11 cellular contexts compared by ENCODE assay signal in genomic region chr7:157004050-157004838, GRCh38. TPM values are rescaled to one million over a fixed set of nuclear protein-coding genes. Genes with fewer than 3 reads are reported as not detected.
A peak's percentile ranks its signal among the peaks of the same experiment; 100 is the strongest.
DNase-seq lines count a peak whose midpoint lies in the region; ATAC-seq, FAIRE-seq and TF ChIP-seq lines count a peak whose summit lies in the region.
"Had no signal": no experiment of that assay in that cellular context is flagged by ENCODE, and none has a peak within 500 bp of the region (broad histone marks: within the 10 kb centered on the region; RNA-seq: fewer than 3 reads in every experiment).

No MANE protein-coding gene starts in this region.

- dilution Hi-C loops in endothelial cell of umbilical vein (cut with MboI; ENCODE audit: extremely low pct_ligation_motif_present, low sequenced_read_pairs), result no loop called here

- no TSS peak for BruUV-seq in endothelial cell of umbilical vein (replicated peaks; lab: Mats Ljungman, UMichigan)

- H3K27me3 ChIP-seq in HUES6 (ENCODE audit: control insufficient read depth, insufficient read depth, low read length) (peaks cover 99% of the 10 kb centered on the region), endothelial cell of umbilical vein (ENCODE audit: control insufficient read depth in 2 of 2, insufficient read depth in 2 of 2, low read length in 2 of 2) (peaks cover 75 to 98% of the 10 kb centered on the region in 2 experiments)

- H3K9me3 ChIP-seq in HUES6 (ENCODE audit: control insufficient read depth, insufficient read depth, low read depth, low read length) (no peaks in the 10 kb centered on the region), endothelial cell of umbilical vein (replicated peaks; ENCODE audit: control insufficient read depth, insufficient read depth, low read length) (no peaks in the 10 kb centered on the region)

- POLR2A ChIA-PET in endothelial cell of umbilical vein (lab: Charles Lee) (no interaction called here), HEK293T (lab: Yijun Ruan, JAX) (interaction anchor here (1.0 to 1.1 kb wide), 2 partner anchors 94 to 111 kb away, joined by 3 read pairs; partner anchors contain the start of gene LMBR1)
- POLR2A ChIA-PET in naive thymus-derived CD8-positive, alpha-beta T cell (lab: Charles Lee), result no interaction called here

- peak overlapping the region in 6 of 10 donors; percentile 1 to 49 (median 33) for H3K4me3 Mint-ChIP-seq in naive thymus-derived CD8-positive, alpha-beta T cell
- H3K4me3 Mint-ChIP-seq: activated CD8-positive, alpha-beta T cell treated with anti-CD3 and anti-CD28 coated beads for 36 hours had no signal

- H3K4me3 ChIP-seq in HUES6 (ENCODE audit: low read depth, low read length), result peak overlapping the region; percentile 6
- no peak overlapping the region for H3K4me3 ChIP-seq in endothelial cell of umbilical vein (replicated peaks in 1 of 3; ENCODE audit: insufficient read depth in 1 of 3, low read depth in 1 of 3, low read length in 3 of 3)

- peaks cover 0 to 11% (median 0%) of the 10 kb centered on the region in 3 donors for H3K36me3 Mint-ChIP-seq in naive thymus-derived CD8-positive, alpha-beta T cell

- FAIRE-seq in endothelial cell of umbilical vein (lab: Jason Lieb, UNC), result no peak
- FAIRE-seq: HTR-8/SVneo had no signal

- CTCF ChIA-PET in endothelial cell of umbilical vein (lab: Charles Lee), result no interaction called here
- CTCF ChIA-PET in HEK293T (lab: Yijun Ruan, JAX), result no interaction called here

- H3K9ac ChIP-seq in HUES6 (ENCODE audit: low read length) (no peak overlapping the region), endothelial cell of umbilical vein (replicated peaks; ENCODE audit: extremely low read depth, insufficient read depth, low read length) (no peak overlapping the region)

- peaks cover 25 to 83% (median 51%) of the 10 kb centered on the region in 5 donors for H3K27me3 Mint-ChIP-seq in naive thymus-derived CD8-positive, alpha-beta T cell

- ATAC-seq in naive thymus-derived CD8-positive, alpha-beta T cell, result no peak
- no peak for ATAC-seq in HG03175 (IDR thresholded peaks at IDR 0.05; ENCODE audit: unreplicated experiment)
- ATAC-seq: activated CD8-positive, alpha-beta T cell treated with anti-CD3 and anti-CD28 coated beads for 36 hours had no signal

- no peaks in the 10 kb centered on the region for H3K79me2 ChIP-seq in endothelial cell of umbilical vein (ENCODE audit: control insufficient read depth, insufficient read depth, low read length)

- TF ChIP-seq CTCF in endothelial cell of umbilical vein (IDR thresholded peaks at IDR 0.05; ENCODE audit: extremely low read depth in 1 of 2, insufficient read depth in 1 of 2, low read depth in 1 of 2, low read length in 2 of 2), result no peak

- no peak overlapping the region for H3K4me2 ChIP-seq in endothelial cell of umbilical vein (ENCODE audit: insufficient read depth, low read length)

- H3K9me3 Mint-ChIP-seq in naive thymus-derived CD8-positive, alpha-beta T cell, result no peaks in the 10 kb centered on the region
- H3K9me3 Mint-ChIP-seq: activated CD8-positive, alpha-beta T cell treated with anti-CD3 and anti-CD28 coated beads for 36 hours had no signal

- no peaks in the 10 kb centered on the region for H4K20me1 ChIP-seq in endothelial cell of umbilical vein (replicated peaks; ENCODE audit: control insufficient read depth, extremely low read depth, insufficient read depth, low read length)

- H3K36me3 ChIP-seq in HUES6 (ENCODE audit: control insufficient read depth, insufficient read depth, low read length) (no peaks in the 10 kb centered on the region), endothelial cell of umbilical vein (ENCODE audit: control insufficient read depth in 2 of 2, extremely low read depth in 1 of 2, insufficient read depth in 2 of 2, low read length in 2 of 2) (no peaks in the 10 kb centered on the region)

- peak overlapping the region in 1 of 10 donors; percentile 24 for H3K27ac Mint-ChIP-seq in naive thymus-derived CD8-positive, alpha-beta T cell
- H3K27ac Mint-ChIP-seq: activated CD8-positive, alpha-beta T cell treated with anti-CD3 and anti-CD28 coated beads for 36 hours had no signal

- DNase-seq in COLO668 (lab: John Stamatoyannopoulos, UW; ENCODE audit: unreplicated experiment) (peak; percentile 52), endothelial cell of umbilical vein (ENCODE audit: low read depth, low spot score) (peak; percentile 39), NCI-H1092 treated with DMSO at 0.1 percent for 48 hours (lab: John Stamatoyannopoulos, UW) (no peak), HEK293T (ENCODE audit: extremely low spot score) (no peak), NCI-H146 treated with DMSO at 0.1 percent for 48 hours (lab: John Stamatoyannopoulos, UW; ENCODE audit: unreplicated experiment) (no peak)
- DNase-seq in naive thymus-derived CD8-positive, alpha-beta T cell, result no peak
- DNase-seq: activated CD8-positive, alpha-beta T cell treated with anti-CD3 and anti-CD28 coated beads for 36 hours had no signal

- H2AFZ ChIP-seq in endothelial cell of umbilical vein (ENCODE audit: low read depth, low read length), result no peak overlapping the region

- no peaks in the 10 kb centered on the region for H3K9me1 ChIP-seq in endothelial cell of umbilical vein (replicated peaks; ENCODE audit: control insufficient read depth, extremely low read depth, insufficient read depth, low read length)

- H3K4me1 Mint-ChIP-seq in naive thymus-derived CD8-positive, alpha-beta T cell, result peaks cover 13 to 51% (median 34%) of the 10 kb centered on the region in 4 donors

- no peak overlapping the region for H3K27ac ChIP-seq in HUES6 (ENCODE audit: low read depth, low read length)
- H3K27ac ChIP-seq in endothelial cell of umbilical vein (ENCODE audit: insufficient read depth, low read depth, low read length), result no peak overlapping the region
- H3K27ac ChIP-seq: dorsolateral prefrontal cortex had no signal

- peaks cover 25% of the 10 kb centered on the region for H3K4me1 ChIP-seq in HUES6 (ENCODE audit: control insufficient read depth, insufficient read depth, low read length)
- H3K4me1 ChIP-seq in endothelial cell of umbilical vein (ENCODE audit: control insufficient read depth, extremely low read depth, insufficient read depth, low read length), result peaks cover 8% of the 10 kb centered on the region

- TF ChIP-seq POLR2A in endothelial cell of umbilical vein (IDR thresholded peaks at IDR 0.05; ENCODE audit: low read depth, low read length), result no peak

- intact Hi-C loops in endothelial cell of umbilical vein (cut with micrococcal nuclease), result loop anchor here (5.0 kb wide), 1 partner anchor 133 kb away; the partner anchor contains the start of gene UBE3C

TF ChIP-seq in endothelial cell of umbilical vein, 7 proteins besides CTCF, POLR2A, EP300 and RAD21 (continues in another document):
- TF ChIP-seq POLR2AphosphoS5 (IDR thresholded peaks at IDR 0.05; ENCODE audit: insufficient read depth, low read depth, low read length) (no peak), MAX (IDR thresholded peaks at IDR 0.05; ENCODE audit: insufficient read depth, insufficient read length) (no peak), GATA2 (IDR thresholded peaks at IDR 0.05; ENCODE audit: insufficient read depth, insufficient read length, low read depth, low read length) (no peak), EZH2 (IDR thresholded peaks at IDR 0.05; ENCODE audit: borderline replicate concordance, low read depth, low read length, severe bottlenecking) (peak; percentile 100), JUN (IDR thresholded peaks at IDR 0.05; ENCODE audit: borderline replicate concordance, insufficient read depth, insufficient read length, low read depth) (no peak), FOS (IDR thresholded peaks at IDR 0.05; ENCODE audit: borderline replicate concordance, insufficient read depth, low read length) (no peak)

TF ChIP-seq in HEK293T, 16 proteins besides CTCF, POLR2A, EP300 and RAD21 (continues in another document):
- no peak for TF ChIP-seq ELF4 (IDR thresholded peaks at IDR 0.05)
- TF ChIP-seq CTBP1 (IDR thresholded peaks at IDR 0.05; ENCODE audit: borderline replicate concordance), result no peak
- no peak for TF ChIP-seq FOXK2 (IDR thresholded peaks at IDR 0.05)
- TF ChIP-seq FOXA1 (IDR thresholded peaks at IDR 0.05), result no peak
- no peak for TF ChIP-seq FOXM1 (IDR thresholded peaks at IDR 0.05; ENCODE audit: borderline replicate concordance)
- TF ChIP-seq ARNT (IDR thresholded peaks at IDR 0.05), result no peak
- no peak for TF ChIP-seq SP1 (IDR thresholded peaks at IDR 0.05)
- TF ChIP-seq TARDBP (IDR thresholded peaks at IDR 0.05), result no peak
- no peak for TF ChIP-seq ZNF384 (IDR thresholded peaks at IDR 0.05)
- TF ChIP-seq LEF1 (IDR thresholded peaks at IDR 0.05; ENCODE audit: borderline replicate concordance), result no peak
- no peak for TF ChIP-seq BHLHE40 (IDR thresholded peaks at IDR 0.05; ENCODE audit: borderline replicate concordance)

RNA-seq across cellular contexts. Expression of gene MNX1, which starts 6.2 kb away (rescaled TPM):
- not detected in 2 replicates for total RNA-seq in endothelial cell of umbilical vein
- polyA plus RNA-seq in endothelial cell of umbilical vein, result not detected in 2 replicates
- not detected in 2 replicates for polyA plus RNA-seq in endothelial cell of umbilical vein (2011; cell fraction: cytosol; rRNA removed)
- polyA plus RNA-seq in endothelial cell of umbilical vein (2011; cell fraction: nucleus; rRNA removed), result not detected in 2 replicates
- polyA plus RNA-seq in endothelial cell of umbilical vein (2012), result not detected in 2 replicates
- polyA minus RNA-seq in endothelial cell of umbilical vein, result not detected in 2 replicates
- 1.2 TPM for polyA minus RNA-seq in endothelial cell of umbilical vein (2011; cell fraction: cytosol; rRNA and poly(A)+ RNA removed)
- not detected in 2 replicates for polyA minus RNA-seq in endothelial cell of umbilical vein (2011; cell fraction: nucleus; rRNA and poly(A)+ RNA removed)
- not detected for total RNA-seq in naive thymus-derived CD8-positive, alpha-beta T cell
- not detected for polyA plus RNA-seq in naive thymus-derived CD8-positive, alpha-beta T cell
- total RNA-seq: activated CD8-positive, alpha-beta T cell treated with anti-CD3 and anti-CD28 coated beads for 36 hours; dorsolateral prefrontal cortex had no signal

RNA-seq across cellular contexts. Expression of gene NOM1, which starts 54.7 kb away (rescaled TPM):
- total RNA-seq in endothelial cell of umbilical vein, result 36.7 and 38.6 TPM in 2 replicates
- polyA plus RNA-seq in endothelial cell of umbilical vein, result 11.7 and 13.7 TPM in 2 replicates
- 9.7 and 9.9 TPM in 2 replicates for polyA plus RNA-seq in endothelial cell of umbilical vein (2011; cell fraction: cytosol; rRNA removed)
- polyA plus RNA-seq in endothelial cell of umbilical vein (2011; cell fraction: nucleus; rRNA removed), result 63.6 and 69.5 TPM in 2 replicates
- 14.7 and 21.4 TPM in 2 replicates for polyA plus RNA-seq in endothelial cell of umbilical vein (2012)
- 26.4 and 34.5 TPM in 2 replicates for polyA minus RNA-seq in endothelial cell of umbilical vein
- 15.5 TPM for polyA minus RNA-seq in endothelial cell of umbilical vein (2011; cell fraction: cytosol; rRNA and poly(A)+ RNA removed)
- 35.2 and 63.8 TPM in 2 replicates for polyA minus RNA-seq in endothelial cell of umbilical vein (2011; cell fraction: nucleus; rRNA and poly(A)+ RNA removed)
- total RNA-seq in naive thymus-derived CD8-positive, alpha-beta T cell, result 10 to 100 TPM; 36.8 to 40.1 TPM
- 1 to 10 TPM; 2.2 to 7.2 (median 6.6) TPM for polyA plus RNA-seq in naive thymus-derived CD8-positive, alpha-beta T cell

Comparison
In these comparisons a context has a peak if more than half of its experiments do, and no peak if none do; other contexts are left out.
1. DNase-seq: peak in COLO668 (single experiment) and endothelial cell of umbilical vein (single experiment); none in naive thymus-derived CD8-positive, alpha-beta T cell (0 of 10), NCI-H1092 treated with DMSO at 0.1 percent for 48 hours (single experiment), HEK293T (single experiment) and NCI-H146 treated with DMSO at 0.1 percent for 48 hours (single experiment).